Comparison of ENCODE assay signal across 1 cellular context in genomic region chrX:65534450-65535292, GRCh38.
TF ChIP-seq lines count a peak whose summit lies in the region.

Gene LAS1L, minus strand, starts transcription at chrX:65534787. Its CDS starts 72 bp downstream, at chrX:65534715.

TF ChIP-seq in GM12878, 131 proteins besides CTCF, POLR2A, EP300 and RAD21 (continued from another document):
- TF ChIP-seq E2F4 (IDR thresholded peaks at IDR 0.05; ENCODE audit: low read depth, low read length): peak; percentile 74
- TF ChIP-seq CEBPB (IDR thresholded peaks at IDR 0.05; ENCODE audit: borderline replicate concordance in 1 of 2, low read depth in 2 of 2, low read length in 2 of 2): no peak
- TF ChIP-seq SMAD1 (IDR thresholded peaks at IDR 0.05; ENCODE audit: low read depth, partially characterized antibody): no peak
